23 cellular contexts compared by ENCODE assay signal in genomic region chr9:4389755-4390154, GRCh38.
"Had no signal": no experiment of that assay in that cellular context is flagged by ENCODE, and none has a peak within 500 bp of the region (broad histone marks: within the 10 kb centered on the region; RNA-seq: fewer than 3 reads in every experiment).

No MANE protein-coding gene starts in this region.

- H3K4me3 ChIP-seq: colonic mucosa, esophagus squamous epithelium had no signal

- ATAC-seq: activated CD4-positive, alpha-beta T cell treated with anti-CD3 and anti-CD28 coated beads for 36 hours; activated CD8-positive, alpha-beta memory T cell treated with anti-CD3 and anti-CD28 coated beads, Interleukin-2, amount 10 ng/mL, durations not matched to agents 7 days and 5 days; activated CD8-positive, alpha-beta T cell treated with anti-CD3 and anti-CD28 coated beads, Interleukin-2, amount 10 ng/mL, durations not matched to agents 7 days and 5 days; activated naive CD8-positive, alpha-beta T cell treated with anti-CD3 and anti-CD28 coated beads, Interleukin-2, amount 50 U/mL, for 24 hours had no signal

- H3K9me3 ChIP-seq: colonic mucosa, esophagus squamous epithelium had no signal

- DNase-seq: activated CD4-positive, alpha-beta memory T cell treated with anti-CD3 and anti-CD28 coated beads for 36 hours; activated CD4-positive, alpha-beta T cell treated with anti-CD3 and anti-CD28 coated beads for 36 hours; activated CD4-positive, alpha-beta T cell treated with anti-CD3 and anti-CD28 coated beads, Interleukin-2, amount 10 ng/mL, durations not matched to agents 24 days and 14 days; activated CD4-positive, CD25-positive, alpha-beta regulatory T cell; activated CD4-positive, CD25-positive, alpha-beta regulatory T cell treated with anti-CD3 and anti-CD28 coated beads, Interleukin-2, amount 50 U/mL, for 72 hours; activated CD8-positive, alpha-beta memory T cell treated with anti-CD3 and anti-CD28 coated beads, Interleukin-2, amount 10 ng/mL, durations not matched to agents 7 days and 5 days; activated CD8-positive, alpha-beta memory T cell treated with anti-CD3 and anti-CD28 coated beads, Interleukin-2, amount 50 U/mL, for 4 hours; activated CD8-positive, alpha-beta T cell treated with anti-CD3 and anti-CD28 coated beads, Interleukin-2, amount 10 ng/mL, durations not matched to agents 7 days and 5 days; activated effector memory CD4-positive, alpha-beta T cell treated with anti-CD3 and anti-CD28 coated beads, Interleukin-2, amount 50 U/mL, for 16 hours; activated naive CD4-positive, alpha-beta T cell treated with anti-CD3 and anti-CD28 coated beads for 36 hours; activated naive CD8-positive, alpha-beta T cell treated with anti-CD3 and anti-CD28 coated beads for 36 hours; activated naive CD8-positive, alpha-beta T cell treated with anti-CD3 and anti-CD28 coated beads, Interleukin-2, amount 50 U/mL, for 24 hours; activated T-cell treated with anti-CD3 and anti-CD28 coated beads, Interleukin-2, amount 50 U/mL, for 1 hour; activated T-cell treated with anti-CD3 and anti-CD28 coated beads, Interleukin-2, amount 50 U/mL, for 48 hours; anterior cingulate cortex; brain microvascular endothelial cell; caudate nucleus; colonic mucosa; effector CD8-positive, alpha-beta T cell; esophagus squamous epithelium; foreskin fibroblast; head of caudate nucleus; T-helper 2 cell had no signal

- H3K27me3 ChIP-seq: brain microvascular endothelial cell, colonic mucosa, esophagus squamous epithelium had no signal

- H3K36me3 ChIP-seq: brain microvascular endothelial cell, colonic mucosa, esophagus squamous epithelium had no signal

- H3K4me1 ChIP-seq: colonic mucosa, esophagus squamous epithelium had no signal
